In the genomic region with DNA sequence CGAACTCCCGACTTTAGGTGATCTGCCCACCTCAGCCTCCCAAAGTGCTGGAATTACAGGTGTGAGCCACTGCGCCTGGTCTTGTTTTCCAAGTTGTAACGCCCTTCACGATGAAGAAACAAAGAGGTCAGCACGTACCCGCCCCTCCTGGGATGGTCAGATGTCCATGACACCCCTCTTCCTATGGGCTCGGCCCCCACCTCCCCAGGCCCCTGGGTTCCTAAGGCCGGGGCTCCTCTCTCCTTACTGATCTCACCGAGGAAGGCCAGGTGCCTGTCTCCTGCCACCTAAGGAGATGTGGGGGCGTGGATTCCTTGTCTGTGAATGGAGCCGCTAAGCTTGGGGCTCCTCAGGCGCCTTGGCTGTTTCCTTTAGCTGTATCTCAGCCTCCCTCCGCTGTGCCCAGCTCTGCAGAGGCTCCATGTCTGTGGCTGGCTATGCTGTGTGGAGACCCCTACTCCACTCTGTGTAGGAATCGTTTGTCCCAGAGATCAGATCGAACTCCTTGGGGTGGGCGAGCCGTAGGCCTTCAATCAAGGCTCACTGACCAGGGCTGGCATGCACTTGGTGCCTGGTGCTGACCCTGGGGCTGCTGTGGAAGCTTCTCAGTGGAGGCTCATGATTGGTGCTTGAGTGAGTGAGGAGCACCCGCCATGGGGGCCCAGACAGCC, we compare ENCODE assay signal across 1 cellular context.
TF ChIP-seq lines count a peak whose summit lies in the region.

No MANE protein-coding gene starts in this region.

TF ChIP-seq in HEK293T, 16 proteins besides CTCF, POLR2A, EP300 and RAD21 (continued from another document):
- TF ChIP-seq PKNOX1 (IDR thresholded peaks at IDR 0.05) (no peak), CTBP1 (IDR thresholded peaks at IDR 0.05; ENCODE audit: borderline replicate concordance) (no peak), TARDBP (IDR thresholded peaks at IDR 0.05) (no peak), SP1 (IDR thresholded peaks at IDR 0.05) (no peak), SUZ12 (IDR thresholded peaks at IDR 0.05) (no peak), BHLHE40 (IDR thresholded peaks at IDR 0.05; ENCODE audit: borderline replicate concordance) (no peak), HDGF (IDR thresholded peaks at IDR 0.05; ENCODE audit: borderline replicate concordance) (no peak), ELF4 (IDR thresholded peaks at IDR 0.05) (no peak), FOXM1 (IDR thresholded peaks at IDR 0.05; ENCODE audit: borderline replicate concordance) (no peak), FOXK2 (IDR thresholded peaks at IDR 0.05) (no peak), L3MBTL2 (conservative IDR thresholded peaks at IDR 0.05) (no peak), LEF1 (IDR thresholded peaks at IDR 0.05; ENCODE audit: borderline replicate concordance) (no peak), ZNF384 (IDR thresholded peaks at IDR 0.05) (no peak)
TF ChIP-seq in HEK293T: peak in this region for 0.
